ENCODE assay signal across 8 cellular contexts in the genomic region with DNA sequence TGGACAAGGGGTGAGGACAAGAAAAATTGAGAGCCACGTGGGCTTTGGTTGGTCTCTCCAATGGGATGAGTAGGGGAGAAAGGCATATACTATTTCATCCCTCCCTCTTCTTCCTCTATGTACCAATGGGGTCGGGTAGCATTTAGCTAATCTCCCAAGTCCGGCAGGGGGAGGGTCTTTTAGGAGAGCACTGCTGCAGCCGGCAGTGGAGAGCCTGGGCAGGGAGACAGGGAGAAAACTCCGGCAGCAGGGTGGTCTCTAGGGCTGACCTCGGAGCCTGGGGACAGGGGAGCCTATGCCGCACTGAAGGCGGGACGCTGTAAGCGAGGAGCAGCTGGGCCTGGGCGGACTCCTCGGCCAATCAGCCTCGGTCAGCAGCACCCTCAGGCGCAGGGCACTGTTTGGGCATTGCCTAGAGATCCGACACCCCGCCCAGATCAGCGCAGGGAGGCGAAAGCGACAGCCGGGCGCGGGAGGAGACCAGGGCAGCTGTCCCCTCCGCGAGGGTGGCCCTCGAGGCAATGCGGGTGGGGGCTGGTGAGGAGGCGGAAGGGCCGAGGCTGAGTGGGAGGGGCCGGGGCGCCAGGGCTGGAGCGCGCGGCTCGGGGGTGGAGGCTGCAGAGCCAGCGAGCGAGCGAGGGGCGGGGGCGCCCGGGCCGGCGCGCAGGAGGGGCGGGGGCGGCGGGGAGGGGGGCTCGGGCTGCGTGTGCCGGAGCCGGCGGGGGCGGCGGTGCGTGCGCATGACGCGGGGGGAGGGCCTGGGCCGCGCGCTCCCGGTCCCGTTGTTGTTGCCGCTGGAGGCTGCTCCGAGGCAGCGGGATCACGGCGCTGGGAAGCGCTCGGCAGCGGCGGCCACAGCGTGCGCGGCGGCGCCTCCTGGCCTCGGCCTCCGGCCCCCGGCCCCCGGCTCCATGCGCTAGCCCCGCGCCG. TPM values are rescaled to one million over a fixed set of nuclear protein-coding genes. Genes with fewer than 3 reads are reported as not detected.
DNase-seq lines count a peak whose midpoint lies in the region; ATAC-seq and TF ChIP-seq lines count a peak whose summit lies in the region.

A gene (plus strand): TSS at position 785 of the 930 bp plus-strand sequence. CDS start 267 bp downstream, outside the sequence.

- DNase-seq in ELR (ENCODE audit: low read depth) (peak; percentile 79), GM23338 (ENCODE audit: low spot score) (peak; percentile 91), MM.1S (peak; percentile 85), SK-N-MC (ENCODE audit: low read depth, low spot score) (no peak), glomerular visceral epithelial cell (ENCODE audit: extremely low spot score) (peak; percentile 76), nucleus accumbens (lab: John Stamatoyannopoulos, UW) (peak in 55 of 56 donors; percentile 29 to 92 (median 84))
- peak; percentile 68 for DNase-seq in activated naive CD8-positive, alpha-beta T cell treated with anti-CD3 and anti-CD28 coated beads, Interleukin-2, amount 10 ng/mL, durations not matched to agents 7 days and 5 days

- H3K4me3 ChIP-seq in GM23338 (peak within 1 kb of the TSS; percentile 88), MM.1S (ENCODE audit: low read length) (peak within 1 kb of the TSS; percentile 77), SK-N-MC (peak within 1 kb of the TSS; percentile 98), urinary bladder (ENCODE audit: low read depth, low read length) (peak within 1 kb of the TSS; percentile 79)

- H2AFZ ChIP-seq in GM23338, result no peak within 1 kb of the TSS
- H2AFZ ChIP-seq in MM.1S (ENCODE audit: low read length), result peak within 1 kb of the TSS; percentile 72

- H3K27me3 Mint-ChIP-seq in GM23338 (ENCODE audit: insufficient read depth, low read depth, poor library complexity), result peaks cover 44% of the 10 kb centered on the region
- peaks cover 19% of the 10 kb centered on the region for H3K27me3 Mint-ChIP-seq in activated naive CD8-positive, alpha-beta T cell treated with anti-CD3 and anti-CD28 coated beads, Interleukin-2, amount 10 ng/mL, durations not matched to agents 7 days and 5 days

- H3K4me2 ChIP-seq in GM23338 (peak within 1 kb of the TSS; percentile 98), MM.1S (ENCODE audit: low read depth, low read length) (peak within 1 kb of the TSS; percentile 89)

- H3K9me2 ChIP-seq in GM23338 (ENCODE audit: insufficient read depth) (no peaks in the 10 kb centered on the region), MM.1S (replicated peaks; ENCODE audit: insufficient read depth, low read length) (no peaks in the 10 kb centered on the region)

- H3K4me3 Mint-ChIP-seq in GM23338, result peak within 1 kb of the TSS; percentile 86
- H3K4me3 Mint-ChIP-seq in activated naive CD8-positive, alpha-beta T cell treated with anti-CD3 and anti-CD28 coated beads, Interleukin-2, amount 10 ng/mL, durations not matched to agents 7 days and 5 days, result peak within 1 kb of the TSS; percentile 88

- POLR2A ChIA-PET in activated naive CD8-positive, alpha-beta T cell treated with anti-CD3 and anti-CD28 coated beads, Interleukin-2, amount 10 ng/mL, durations not matched to agents 7 days and 5 days (lab: Charles Lee), result interaction anchor here (0.7 to 1.5 kb wide), 3 partner anchors 26 to 77 kb away, joined by 3 to 5 read pairs (median 3); a partner anchor contains a TSS

- peak within 1 kb of the TSS; percentile 56; the same call in 1 of the 2 replicates for H3K27ac Mint-ChIP-seq in GM23338
- peak within 1 kb of the TSS; percentile 80 for H3K27ac Mint-ChIP-seq in activated naive CD8-positive, alpha-beta T cell treated with anti-CD3 and anti-CD28 coated beads, Interleukin-2, amount 10 ng/mL, durations not matched to agents 7 days and 5 days

- under 1% methylated on average over 84 of the region's 84 CpGs for WGBS in urinary bladder

- peaks cover 53% of the 10 kb centered on the region for H3K27me3 ChIP-seq in GM23338 (ENCODE audit: insufficient read depth)
- H3K27me3 ChIP-seq in MM.1S (replicated peaks; ENCODE audit: insufficient read depth, low read length), result no peaks in the 10 kb centered on the region

- TF ChIP-seq CTCF in GM23338 (conservative IDR thresholded peaks at IDR 0.05; ENCODE audit: low read depth in 2 of 2) (no peak), MM.1S (IDR thresholded peaks at IDR 0.05; ENCODE audit: low read length) (no peak)

- peaks cover 20% of the 10 kb centered on the region for H3F3A ChIP-seq in GM23338 (replicated peaks; ENCODE audit: low read depth)
- peaks cover 22% of the 10 kb centered on the region for H3F3A ChIP-seq in MM.1S (ENCODE audit: insufficient read depth, low read length)

- H3K27ac ChIP-seq in GM23338 (ENCODE audit: low read depth) (0 out of 2 replicates have a peak within 1 kb of the TSS, but pooled peaks have one; percentile 64), MM.1S (ENCODE audit: low read length) (peak within 1 kb of the TSS; percentile 52; the same call in 1 of the 2 replicates), SK-N-MC (0 out of 2 replicates have a peak within 1 kb of the TSS, but pooled peaks have one; percentile 13), urinary bladder (ENCODE audit: low read depth) (peak within 1 kb of the TSS; percentile 60)

- peaks cover 37% of the 10 kb centered on the region for H3K4me1 Mint-ChIP-seq in GM23338
- peaks cover 23% of the 10 kb centered on the region for H3K4me1 Mint-ChIP-seq in activated naive CD8-positive, alpha-beta T cell treated with anti-CD3 and anti-CD28 coated beads, Interleukin-2, amount 10 ng/mL, durations not matched to agents 7 days and 5 days

- H3K9ac ChIP-seq in MM.1S (ENCODE audit: low read length), result peak within 1 kb of the TSS; percentile 77
- H3K9ac ChIP-seq in SK-N-MC (ENCODE audit: insufficient read length), result peak within 1 kb of the TSS; percentile 88

- H3K9me3 ChIP-seq in MM.1S (replicated peaks; ENCODE audit: insufficient read depth, low read length), result no peaks in the 10 kb centered on the region
- H3K9me3 ChIP-seq in SK-N-MC (ENCODE audit: low read depth, low read length), result no peaks in the 10 kb centered on the region

- peaks cover 11% of the 10 kb centered on the region; the same call in 2 of the 3 replicates for H3K36me3 Mint-ChIP-seq in GM23338 (ENCODE audit: low read depth)
- peaks cover 4% of the 10 kb centered on the region for H3K36me3 Mint-ChIP-seq in activated naive CD8-positive, alpha-beta T cell treated with anti-CD3 and anti-CD28 coated beads, Interleukin-2, amount 10 ng/mL, durations not matched to agents 7 days and 5 days

- H4K20me1 ChIP-seq in GM23338 (replicated peaks; ENCODE audit: insufficient read depth) (peaks cover 33% of the 10 kb centered on the region), MM.1S (ENCODE audit: insufficient read depth, low read length) (peaks cover 8% of the 10 kb centered on the region; the same call in 1 of the 2 replicates)

- H3K4me1 ChIP-seq in GM23338 (ENCODE audit: insufficient read depth) (peaks cover 34% of the 10 kb centered on the region), MM.1S (ENCODE audit: low read length) (peaks cover 19% of the 10 kb centered on the region), urinary bladder (ENCODE audit: insufficient read depth) (no peaks in the 10 kb centered on the region)

- ATAC-seq in GM23338, result peak; percentile 20
- peak; percentile 17 for ATAC-seq in activated naive CD8-positive, alpha-beta T cell treated with anti-CD3 and anti-CD28 coated beads, Interleukin-2, amount 10 ng/mL, durations not matched to agents 7 days and 5 days (ENCODE audit: low read depth)

- H3K9me3 Mint-ChIP-seq in GM23338, result no peaks in the 10 kb centered on the region
- H3K9me3 Mint-ChIP-seq in activated naive CD8-positive, alpha-beta T cell treated with anti-CD3 and anti-CD28 coated beads, Interleukin-2, amount 10 ng/mL, durations not matched to agents 7 days and 5 days, result no peaks in the 10 kb centered on the region

- H3K79me2 ChIP-seq in GM23338 (replicated peaks; ENCODE audit: insufficient read depth) (peaks cover 37% of the 10 kb centered on the region), MM.1S (ENCODE audit: low read length) (peaks cover 63% of the 10 kb centered on the region)

- H3K36me3 ChIP-seq in GM23338 (ENCODE audit: insufficient read depth) (no peaks in the 10 kb centered on the region), MM.1S (replicated peaks; ENCODE audit: insufficient read depth, low read length) (no peaks in the 10 kb centered on the region), SK-N-MC (ENCODE audit: insufficient read depth, low read length) (no peaks in the 10 kb centered on the region; the same call in 1 of the 2 replicates), urinary bladder (ENCODE audit: insufficient read depth) (no peaks in the 10 kb centered on the region)

TF ChIP-seq in GM23338, 12 proteins besides CTCF, POLR2A, EP300 and RAD21:
- TF ChIP-seq POLR2AphosphoS5 (IDR thresholded peaks at IDR 0.05; ENCODE audit: low read depth) (peak; percentile 72), NANOG (IDR thresholded peaks at IDR 0.05; ENCODE audit: borderline replicate concordance) (no peak)

RNA-seq across cellular contexts. Expression of the gene that starts here (rescaled TPM):
- total RNA-seq in GM23338 (2014; rRNA removed; shearing (Covaris generic)), result 32.2 and 39.2 TPM in 2 replicates
- 24.0 and 24.9 TPM in 2 replicates for polyA plus RNA-seq in GM23338 (2016; fragmentation: Nextera tagmentation; extraction: Ambion mirVana)
- 10 to 100 TPM; 31.7 to 32.7 TPM for total RNA-seq in activated naive CD8-positive, alpha-beta T cell treated with anti-CD3 and anti-CD28 coated beads, Interleukin-2, amount 10 ng/mL, durations not matched to agents 7 days and 5 days
- total RNA-seq in urinary bladder, result 25.5 TPM
- 77.0 TPM for polyA plus RNA-seq in urinary bladder

Comparison
In these comparisons a context has a peak if more than half of its experiments do, and no peak if none do; other contexts are left out.
1. H3K27ac ChIP-seq: peak in every context shown above with its lines; median percentile 64 in GM23338; 60 in urinary bladder; 52 in MM.1S; 13 in SK-N-MC.